ENCODE assay signal across 12 cellular contexts in the genomic region with DNA sequence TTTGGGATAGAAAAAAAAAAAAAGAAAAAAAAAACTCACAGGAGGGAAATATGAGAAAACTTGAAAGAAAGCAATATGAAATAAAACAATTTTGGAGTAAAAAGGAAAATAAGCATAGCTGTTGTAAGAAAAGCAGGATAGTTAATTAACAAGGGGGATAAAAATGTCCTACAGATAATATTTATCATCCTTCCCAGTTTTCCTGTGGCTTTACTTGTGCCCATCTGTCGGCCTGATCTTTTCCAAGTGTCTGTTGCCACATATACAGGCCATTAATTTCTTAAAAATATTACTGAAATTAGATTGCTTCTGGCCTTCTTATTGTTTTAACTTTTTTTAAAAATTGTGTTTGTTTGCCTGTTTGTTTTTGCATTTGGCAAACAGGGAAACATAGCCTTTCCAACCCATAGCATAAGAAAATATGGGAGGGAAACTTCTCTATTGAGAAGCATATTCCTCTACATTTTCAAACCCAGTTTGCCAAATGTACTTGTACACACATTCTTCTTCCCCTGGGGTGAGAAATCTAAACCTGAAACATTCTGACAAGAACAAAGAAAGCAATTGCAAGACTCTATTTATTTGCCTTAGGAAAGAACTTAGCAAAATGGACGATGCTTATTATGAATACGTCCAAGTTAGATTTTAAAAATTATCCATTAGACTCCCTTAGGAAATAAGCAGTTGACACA.
DNase-seq lines count a peak whose midpoint lies in the region; ATAC-seq and TF ChIP-seq lines count a peak whose summit lies in the region.
"Had no signal": no experiment of that assay in that cellular context is flagged by ENCODE, and none has a peak within 500 bp of the region (broad histone marks: within the 10 kb centered on the region; RNA-seq: fewer than 3 reads in every experiment).

No MANE protein-coding gene starts in this region.

- peak overlapping the region in 10 of 12 donors; percentile 29 to 57 (median 50) for H3K4me3 ChIP-seq in heart left ventricle
- peak overlapping the region; percentile 49 for H3K4me3 ChIP-seq in mesodermal cell (ENCODE audit: extremely low read depth, insufficient read depth, low read length, poor library complexity, severe bottlenecking)
- peak overlapping the region; percentile 32 to 43 for H3K4me3 ChIP-seq in aorta (ENCODE audit: low read length in 2 of 2)
- H3K4me3 ChIP-seq: body of pancreas had no signal

- WGBS in heart left ventricle, 4 donors, result 46 to 53% (median 49%) methylated on average over 3 of the region's 3 CpGs
- WGBS in mesodermal cell (ENCODE audit: insufficient coverage in 2 of 2), 2 experiments, result no CpG with 5 or more reads among the region's 3 CpGs
- 42 to 54% methylated on average over 3 of the region's 3 CpGs for WGBS in aorta, 2 donors

- H3K4me1 ChIP-seq in heart left ventricle (peaks cover 0 to 41% (median 20%) of the 10 kb centered on the region in 12 donors), mesodermal cell (ENCODE audit: control insufficient read depth, insufficient read depth, low read length, poor library complexity, severe bottlenecking) (peaks cover 43% of the 10 kb centered on the region), aorta (ENCODE audit: control insufficient read depth in 1 of 2, insufficient read depth in 2 of 2, low read length in 2 of 2) (peaks cover 0 to 4% of the 10 kb centered on the region in 2 donors)
- H3K4me1 ChIP-seq: body of pancreas had no signal

- peak overlapping the region; percentile 99 for H3K27ac Mint-ChIP-seq in endothelial cell (ENCODE audit: unreplicated experiment)
- H3K27ac Mint-ChIP-seq: T-helper 2 cell treated with Interferon-gamma antibody and Interleukin-4, amounts not matched to agents 5 μg/mL and 100 μg/mL, for 36 hours had no signal

- H3K27ac ChIP-seq in heart left ventricle, result peak overlapping the region; percentile 71 to 85 (median 80)
- H3K27ac ChIP-seq in mesodermal cell (ENCODE audit: low read depth, low read length, severe bottlenecking), result peak overlapping the region; percentile 98
- H3K27ac ChIP-seq in aorta (ENCODE audit: low read depth in 1 of 2, low read length in 2 of 2), result no peak overlapping the region

- H3K9me3 Mint-ChIP-seq in endothelial cell (ENCODE audit: unreplicated experiment), result no peaks in the 10 kb centered on the region
- H3K9me3 Mint-ChIP-seq: T-helper 2 cell treated with Interferon-gamma antibody and Interleukin-4, amounts not matched to agents 5 μg/mL and 100 μg/mL, for 36 hours had no signal

- H3K27me3 ChIP-seq in heart left ventricle (no peaks in the 10 kb centered on the region), aorta (ENCODE audit: control insufficient read depth in 1 of 2, insufficient read depth in 2 of 2, low read length in 1 of 2) (no peaks in the 10 kb centered on the region)
- H3K27me3 ChIP-seq: body of pancreas had no signal

- peaks cover 0 to 9% (median 0%) of the 10 kb centered on the region in 12 donors for H3K9me3 ChIP-seq in heart left ventricle
- peaks cover 17% of the 10 kb centered on the region for H3K9me3 ChIP-seq in mesodermal cell (ENCODE audit: control insufficient read depth, low read length)
- H3K9me3 ChIP-seq in aorta (ENCODE audit: control insufficient read depth, low read length), result no peaks in the 10 kb centered on the region
- H3K9me3 ChIP-seq: body of pancreas had no signal

- peak overlapping the region; percentile 16 for H3K4me3 Mint-ChIP-seq in endothelial cell (ENCODE audit: unreplicated experiment)
- H3K4me3 Mint-ChIP-seq: T-helper 2 cell treated with Interferon-gamma antibody and Interleukin-4, amounts not matched to agents 5 μg/mL and 100 μg/mL, for 36 hours had no signal

- TF ChIP-seq CTCF in heart left ventricle (IDR thresholded peaks at IDR 0.05), result no peak
- TF ChIP-seq CTCF in endothelial cell (IDR thresholded peaks at IDR 0.05; ENCODE audit: unreplicated experiment), result no peak

- peaks cover 46% of the 10 kb centered on the region for H3K4me1 Mint-ChIP-seq in endothelial cell (ENCODE audit: unreplicated experiment)

- H3K36me3 ChIP-seq in heart left ventricle (no peaks in the 10 kb centered on the region), mesodermal cell (ENCODE audit: control insufficient read depth, insufficient read depth, low read length) (peaks cover 17% of the 10 kb centered on the region), aorta (ENCODE audit: control insufficient read depth in 1 of 2, insufficient read depth in 2 of 2, low read length in 1 of 2) (no peaks in the 10 kb centered on the region)

- TF ChIP-seq POLR2A in heart left ventricle (IDR thresholded peaks at IDR 0.05), result no peak

- no peak for ATAC-seq in heart left ventricle
- ATAC-seq in left ventricle myocardium superior, result no peak
- no peak for ATAC-seq in aorta (ENCODE audit: low FRiP score)
- ATAC-seq in activated CD4-positive, CD25-positive, alpha-beta regulatory T cell treated with anti-CD3 and anti-CD28 coated beads, Interleukin-2, amount 50 U/mL, for 24 hours, result no peak
- ATAC-seq in HG03354 (IDR thresholded peaks at IDR 0.05; ENCODE audit: poor library complexity, severe bottlenecking, unreplicated experiment), result no peak
- ATAC-seq: body of pancreas had no signal

- DNase-seq in heart left ventricle (no peak), left ventricle myocardium superior (no peak), endothelial cell (ENCODE audit: low spot score) (no peak), aorta (no peak)
- DNase-seq in stimulated activated naive CD4-positive, alpha-beta T cell (lab: John Stamatoyannopoulos, UW), result no peak
- DNase-seq: NCI-H187, small intestine had no signal

- intact Hi-C loops in heart left ventricle (cut with DNase I), result loop anchor here in 2 of 10 donors (1.0 to 2.0 kb wide), 2 partner anchors 23 kb away; no protein-coding TSS in a partner anchor
- intact Hi-C loops in left ventricle myocardium superior (cut with micrococcal nuclease), result no loop called here
- intact Hi-C loops in aorta (cut with DNase I), result no loop called here

- no peaks in the 10 kb centered on the region for H3K27me3 Mint-ChIP-seq in endothelial cell (ENCODE audit: unreplicated experiment)

- H3K36me3 Mint-ChIP-seq in endothelial cell (ENCODE audit: low read depth, unreplicated experiment), result peaks cover 5% of the 10 kb centered on the region

Comparison
In these comparisons a context has a peak if more than half of its experiments do, and no peak if none do; other contexts are left out.
1. H3K27ac ChIP-seq: peak in heart left ventricle (12 of 12) and mesodermal cell (single experiment); none in aorta (0 of 2).
2. Peak in every context shown above with its lines, with median percentiles within 50 percentile points of each other: H3K4me3 ChIP-seq.